In the genomic region with DNA sequence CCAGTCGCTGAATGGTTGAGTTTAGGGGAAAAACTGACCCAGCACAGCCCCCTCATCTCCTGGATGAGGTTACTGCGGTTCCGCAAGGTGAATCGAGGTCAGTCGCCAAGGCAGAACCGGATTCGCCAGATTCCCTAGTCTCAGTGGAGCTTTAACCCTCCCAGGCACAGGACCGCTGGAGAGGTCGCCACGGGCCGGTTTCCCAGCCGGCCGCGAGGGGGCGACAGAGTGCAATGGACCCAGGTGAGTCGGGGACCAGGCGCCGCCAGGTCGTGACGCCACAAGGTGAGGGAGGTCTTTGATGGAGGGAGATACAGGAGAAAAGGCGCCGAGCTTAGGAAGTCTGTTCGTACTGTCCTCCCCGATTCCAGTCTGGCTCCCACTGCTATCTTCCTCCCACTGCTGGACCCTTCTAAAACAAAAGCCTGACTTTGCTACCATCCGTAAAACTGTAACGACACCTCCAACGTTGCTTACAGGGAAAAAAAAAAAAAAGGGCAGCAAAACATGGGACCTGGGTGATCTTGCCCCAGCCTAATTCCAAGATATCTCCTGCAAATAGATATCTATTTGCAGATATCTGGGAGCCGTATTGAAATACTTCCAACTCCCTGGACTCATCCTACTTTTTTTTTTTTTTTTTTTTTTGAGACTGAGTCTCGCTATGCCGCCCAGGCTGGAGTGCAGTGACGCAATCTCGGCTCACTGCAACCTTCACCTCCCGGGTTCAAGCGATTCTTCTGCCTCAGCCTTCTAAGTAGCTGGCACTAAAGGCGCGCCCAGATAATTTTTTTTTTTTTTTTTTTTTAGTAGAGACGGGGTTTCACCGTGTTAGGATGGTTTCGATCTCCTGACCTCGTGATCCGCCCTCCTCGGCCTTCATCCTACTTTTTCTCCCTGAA, we compare ENCODE assay signal across 8 cellular contexts. TPM values are rescaled to one million over a fixed set of nuclear protein-coding genes. Genes with fewer than 3 reads are reported as not detected.
DNase-seq lines count a peak whose midpoint lies in the region; ATAC-seq and TF ChIP-seq lines count a peak whose summit lies in the region.

No MANE protein-coding gene starts in this region.

- H3K9me2 ChIP-seq in GM23248 (ENCODE audit: insufficient read depth): no peaks in the 10 kb centered on the region

- ATAC-seq in HG02588 (IDR thresholded peaks at IDR 0.05; ENCODE audit: unreplicated experiment): no peak

- peak overlapping the region; percentile 89 for H3K9ac ChIP-seq in GM23248

- DNase-seq in Ammon's horn (ENCODE audit: low spot score): peak; percentile 84
- peak; percentile 62 for DNase-seq in GM23248
- peak; percentile 51 for DNase-seq in NCI-H2107 treated with DMSO at 0.1 percent for 48 hours (lab: John Stamatoyannopoulos, UW; ENCODE audit: unreplicated experiment)
- DNase-seq in WERI-Rb-1: peak; percentile 89
- DNase-seq in breast epithelium (ENCODE audit: low spot score in 2 of 2): peak; percentile 95
- DNase-seq in iPS-NIHi11 (ENCODE audit: low spot score): peak; percentile 90

- peak overlapping the region; percentile 96 for H3K27ac ChIP-seq in GM23248
- peak overlapping the region; percentile 95; the same call in 1 of the 2 replicates for H3K27ac ChIP-seq in WERI-Rb-1
- H3K27ac ChIP-seq in breast epithelium: peak overlapping the region; percentile 95 to 96
- peak overlapping the region in 20 of 21 experiments; percentile 80 to 98 (median 94) for H3K27ac ChIP-seq in skin epidermis

- H4K20me1 ChIP-seq in GM23248 (ENCODE audit: insufficient read depth): no peaks in the 10 kb centered on the region

- peaks cover 14% of the 10 kb centered on the region; the same call in 1 of the 2 replicates for H3K4me1 ChIP-seq in GM23248 (ENCODE audit: insufficient read depth)
- peaks cover 0 to 11% of the 10 kb centered on the region in 2 donors for H3K4me1 ChIP-seq in breast epithelium

- H3K9me3 ChIP-seq in GM23248 (ENCODE audit: low read depth) (no peaks in the 10 kb centered on the region), WERI-Rb-1 (ENCODE audit: severe bottlenecking) (no peaks in the 10 kb centered on the region), breast epithelium (no peaks in the 10 kb centered on the region)

- WGBS in GM23248 (ENCODE audit: low coverage in 1 of 2, low lambda C conversion rate in 2 of 2, missing lambda C conversion rate in 2 of 2), 2 experiments: 3 to 4% methylated on average over 39 to 42 of the region's 42 CpGs

- no peaks in the 10 kb centered on the region for H3K36me3 ChIP-seq in GM23248 (ENCODE audit: low read depth)
- H3K36me3 ChIP-seq in WERI-Rb-1: no peaks in the 10 kb centered on the region; the same call in 1 of the 2 replicates
- no peaks in the 10 kb centered on the region for H3K36me3 ChIP-seq in breast epithelium

- TF ChIP-seq POLR2A in breast epithelium (IDR thresholded peaks at IDR 0.05): no peak

- in situ Hi-C loops in GM23248 (cut with MboI): no loop called here

- intact Hi-C loops in breast epithelium (cut with DNase I; ENCODE audit: low total_unique reads): no loop called here

- peak overlapping the region; percentile 73 for H2AFZ ChIP-seq in GM23248

- H3K4me2 ChIP-seq in GM23248 (ENCODE audit: unreplicated experiment): peak overlapping the region; percentile 59

- peaks cover 30% of the 10 kb centered on the region for H3K79me2 ChIP-seq in GM23248 (ENCODE audit: insufficient read depth)

- H3K4me3 ChIP-seq in GM23248: peak overlapping the region; percentile 66
- peak overlapping the region; percentile 92 for H3K4me3 ChIP-seq in WERI-Rb-1 (ENCODE audit: low read depth, low read length)
- H3K4me3 ChIP-seq in breast epithelium: peak overlapping the region; percentile 79 to 96 (median 95)
- H3K4me3 ChIP-seq in skin epidermis: peak overlapping the region in 6 of 7 experiments; percentile 3 to 98 (median 85)

- TF ChIP-seq CTCF in WERI-Rb-1 (IDR thresholded peaks at IDR 0.05; ENCODE audit: low read depth, low read length): peak; percentile 97
- TF ChIP-seq CTCF in breast epithelium (IDR thresholded peaks at IDR 0.05): peak; percentile 94 to 99 (median 96)

- H3F3A ChIP-seq in GM23248 (ENCODE audit: insufficient read depth): no peaks in the 10 kb centered on the region; the same call in 1 of the 2 replicates

- no peaks in the 10 kb centered on the region for H3K27me3 ChIP-seq in GM23248 (replicated peaks; ENCODE audit: insufficient read depth)
- H3K27me3 ChIP-seq in WERI-Rb-1 (ENCODE audit: insufficient read depth, low read depth, severe bottlenecking): no peaks in the 10 kb centered on the region
- H3K27me3 ChIP-seq in breast epithelium: no peaks in the 10 kb centered on the region

RNA-seq across cellular contexts. Expression of a gene that starts 1.4 kb away (rescaled TPM):
- 29.7 and 36.9 TPM in 2 replicates for total RNA-seq in GM23248 (2014; rRNA removed; shearing (Covaris generic))
- 29.7 and 29.9 TPM in 2 replicates for polyA plus RNA-seq in GM23248 (2016; fragmentation: Nextera tagmentation; extraction: Ambion mirVana)
- 10 to 100 TPM; 36.6 to 63.9 (median 54.7) TPM for total RNA-seq in breast epithelium

RNA-seq across cellular contexts. Expression of a gene that starts 27.4 kb away (rescaled TPM):
- total RNA-seq in GM23248 (2014; rRNA removed; shearing (Covaris generic)): not detected in 2 replicates
- 0.35 and 0.91 TPM in 2 replicates for polyA plus RNA-seq in GM23248 (2016; fragmentation: Nextera tagmentation; extraction: Ambion mirVana)
- total RNA-seq in breast epithelium: under 1 TPM in 2 of 3 donors, not detected in 1; 0.80 to 0.88 TPM

RNA-seq across cellular contexts. Expression of a gene that starts 32.2 kb away (rescaled TPM):
- total RNA-seq in GM23248 (2014; rRNA removed; shearing (Covaris generic)): 2.4 and 9.9 TPM in 2 replicates
- polyA plus RNA-seq in GM23248 (2016; fragmentation: Nextera tagmentation; extraction: Ambion mirVana): 0.81 and 0.89 TPM in 2 replicates
- 1 to 10 TPM; 3.8 to 8.8 (median 7.3) TPM for total RNA-seq in breast epithelium

RNA-seq across cellular contexts. Expression of a gene that starts 47.0 kb away (rescaled TPM):
- 59.7 and 83.8 TPM in 2 replicates for total RNA-seq in GM23248 (2014; rRNA removed; shearing (Covaris generic))
- 122 and 130 TPM in 2 replicates for polyA plus RNA-seq in GM23248 (2016; fragmentation: Nextera tagmentation; extraction: Ambion mirVana)
- total RNA-seq in breast epithelium: 10 to 100 TPM; 13.8 to 43.0 (median 29.8) TPM

RNA-seq across cellular contexts. Expression of a gene that starts 51.3 kb away (rescaled TPM):
- total RNA-seq in GM23248 (2014; rRNA removed; shearing (Covaris generic)): 17.5 and 17.7 TPM in 2 replicates
- polyA plus RNA-seq in GM23248 (2016; fragmentation: Nextera tagmentation; extraction: Ambion mirVana): 1.9 and 2.1 TPM in 2 replicates
- total RNA-seq in breast epithelium: 1 to 10 TPM; 4.2 to 6.9 (median 4.2) TPM
